Comparison of ENCODE assay signal across 8 cellular contexts in the genomic region with DNA sequence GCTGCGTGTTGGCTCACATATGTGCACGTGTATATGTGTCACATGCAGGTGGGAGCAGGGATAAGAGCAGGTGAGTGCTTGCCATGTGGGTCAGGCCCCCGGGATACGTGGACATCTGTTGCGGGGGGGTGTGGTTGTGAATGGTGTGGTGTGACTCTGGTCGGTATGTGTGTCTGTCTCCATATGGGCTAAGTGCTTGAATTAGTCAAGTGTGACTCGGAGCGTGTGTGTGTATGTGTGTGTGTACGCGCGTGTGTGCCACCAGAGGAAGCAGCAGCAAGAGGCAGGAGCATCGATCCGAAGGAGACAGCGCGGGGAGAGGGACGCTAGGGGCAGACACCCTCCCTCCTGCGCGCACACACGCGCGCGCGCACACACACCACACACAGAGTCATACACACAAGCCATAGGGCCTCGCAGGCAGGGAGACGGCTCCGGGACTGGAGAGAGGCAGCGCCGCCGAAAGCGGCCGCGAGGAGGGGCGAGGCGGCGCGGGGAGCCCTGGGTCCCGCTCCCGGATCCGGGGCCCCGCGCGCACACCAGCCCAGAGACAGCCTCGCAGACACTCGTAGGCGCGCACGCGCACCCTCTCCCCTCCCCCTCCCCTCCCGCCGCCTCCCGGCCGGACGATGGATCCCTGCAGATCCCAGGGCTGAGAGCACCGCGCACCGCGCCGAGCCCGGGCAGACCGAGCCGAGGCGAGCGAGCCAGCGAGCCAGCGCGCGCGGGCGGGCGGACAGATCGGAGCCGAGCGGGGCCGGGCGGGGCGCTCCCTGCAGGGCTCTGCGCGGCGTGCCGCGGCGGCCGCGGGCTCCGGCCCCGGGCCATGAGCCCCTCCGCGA. TPM values are rescaled to one million over a fixed set of nuclear protein-coding genes. Genes with fewer than 3 reads are reported as not detected.
DNase-seq lines count a peak whose midpoint lies in the region; ATAC-seq and TF ChIP-seq lines count a peak whose summit lies in the region.

A gene (plus strand): TSS at position 597 of the 842 bp plus-strand sequence. CDS start 1,171 bp downstream, outside the sequence.

- H3K36me3 Mint-ChIP-seq in activated CD8-positive, alpha-beta T cell treated with anti-CD3 and anti-CD28 coated beads for 36 hours (ENCODE audit: low read depth), result peaks cover 20% of the 10 kb centered on the region
- H3K36me3 Mint-ChIP-seq in effector memory CD8-positive, alpha-beta T cell (ENCODE audit: insufficient read depth), result peaks cover 3% of the 10 kb centered on the region

- peak; percentile 34 for ATAC-seq in activated CD8-positive, alpha-beta T cell treated with anti-CD3 and anti-CD28 coated beads for 36 hours
- ATAC-seq in effector memory CD8-positive, alpha-beta T cell (replicated peaks), result peak; percentile 51
- no peak for ATAC-seq in GM21717 (IDR thresholded peaks at IDR 0.05; ENCODE audit: unreplicated experiment)

- H3K4me1 Mint-ChIP-seq in activated CD8-positive, alpha-beta T cell treated with anti-CD3 and anti-CD28 coated beads for 36 hours (ENCODE audit: low read depth), result peaks cover 43% of the 10 kb centered on the region
- peaks cover 23 to 24% of the 10 kb centered on the region in 2 donors for H3K4me1 Mint-ChIP-seq in effector memory CD8-positive, alpha-beta T cell (ENCODE audit: low read depth in 2 of 2)

- DNase-seq in DMS79 treated with DMSO at 0.1 percent for 48 hours (lab: John Stamatoyannopoulos, UW), result peak; percentile 46
- no peak for DNase-seq in DMS79 (lab: John Stamatoyannopoulos, UW)
- peak; percentile 63 for DNase-seq in NCI-H2227 treated with DMSO at 0.1 percent for 48 hours (lab: John Stamatoyannopoulos, UW)
- DNase-seq in activated CD8-positive, alpha-beta T cell treated with anti-CD3 and anti-CD28 coated beads for 36 hours, result peak; percentile 68
- DNase-seq in effector memory CD8-positive, alpha-beta T cell, result peak in 1 of 3 experiments; percentile 17
- DNase-seq in medulla oblongata (ENCODE audit: extremely low spot score), result peak; percentile 66
- DNase-seq in stimulated activated CD4-positive, alpha-beta T cell treated with anti-CD3 and anti-CD28 coated beads, TNF-alpha, amount 100 ng/mL, for 24 hours (ENCODE audit: low read depth in 3 of 3), result peak; percentile 15 to 54 (median 23)

- peaks cover 18% of the 10 kb centered on the region for H3K27me3 Mint-ChIP-seq in activated CD8-positive, alpha-beta T cell treated with anti-CD3 and anti-CD28 coated beads for 36 hours
- peaks cover 54 to 83% of the 10 kb centered on the region in 2 donors for H3K27me3 Mint-ChIP-seq in effector memory CD8-positive, alpha-beta T cell

- peak within 1 kb of the TSS; percentile 85 for H3K4me3 Mint-ChIP-seq in activated CD8-positive, alpha-beta T cell treated with anti-CD3 and anti-CD28 coated beads for 36 hours
- H3K4me3 Mint-ChIP-seq in effector memory CD8-positive, alpha-beta T cell, result peak within 1 kb of the TSS; percentile 84 to 90

- POLR2A ChIA-PET in activated CD8-positive, alpha-beta T cell treated with anti-CD3 and anti-CD28 coated beads for 36 hours (lab: Charles Lee), result interaction anchor here (1.3 to 2.2 kb wide), 2 partner anchors 14 to 27 kb away, joined by 3 to 7 read pairs; a partner anchor contains a TSS

- H3K27ac Mint-ChIP-seq in activated CD8-positive, alpha-beta T cell treated with anti-CD3 and anti-CD28 coated beads for 36 hours, result peak within 1 kb of the TSS; percentile 60
- no peak within 1 kb of the TSS for H3K27ac Mint-ChIP-seq in effector memory CD8-positive, alpha-beta T cell

- CTCF ChIA-PET in activated CD8-positive, alpha-beta T cell treated with anti-CD3 and anti-CD28 coated beads for 36 hours (lab: Charles Lee), result interaction anchor here (0.9 to 22.9 kb wide), 15 partner anchors 9 to 190 kb away, joined by 3 to 299 read pairs (median 17); a partner anchor contains a TSS

- intact Hi-C loops in activated CD8-positive, alpha-beta T cell treated with anti-CD3 and anti-CD28 coated beads for 36 hours (cut with micrococcal nuclease), result loop anchor here (2.0 to 5.0 kb wide), 2 partner anchors 18 to 90 kb away; no protein-coding TSS in a partner anchor

- H3K9me3 Mint-ChIP-seq in activated CD8-positive, alpha-beta T cell treated with anti-CD3 and anti-CD28 coated beads for 36 hours, result no peaks in the 10 kb centered on the region
- no peaks in the 10 kb centered on the region for H3K9me3 Mint-ChIP-seq in effector memory CD8-positive, alpha-beta T cell

- no peak for TF ChIP-seq CTCF in activated CD8-positive, alpha-beta T cell treated with anti-CD3 and anti-CD28 coated beads for 36 hours (IDR thresholded peaks at IDR 0.05)

RNA-seq across cellular contexts. Expression of the gene that starts here (rescaled TPM):
- total RNA-seq in activated CD8-positive, alpha-beta T cell treated with anti-CD3 and anti-CD28 coated beads for 36 hours, result 10 to 100 TPM; 14.3 to 17.3 TPM
